1 cellular context compared by ENCODE assay signal in genomic region chr3:168988867-168989266, GRCh38.
TF ChIP-seq lines count a peak whose summit lies in the region.

No MANE protein-coding gene starts in this region.

TF ChIP-seq in HepG2, 621 proteins besides CTCF, POLR2A, EP300 and RAD21 (continued from another document and continues in another):
- no peak for TF ChIP-seq FOXP1 (IDR thresholded peaks at IDR 0.05)
- peak; percentile 77; the same call in 1 of the 2 replicates for TF ChIP-seq FOXP1 (CRISPR knock-in tag; IDR thresholded peaks at IDR 0.05)
- no peak for TF ChIP-seq ZNF746 (CRISPR knock-in tag; IDR thresholded peaks at IDR 0.05)
- TF ChIP-seq CENPBD1 (CRISPR knock-in tag; IDR thresholded peaks at IDR 0.05; ENCODE audit: borderline replicate concordance, low read depth): no peak
- peak; percentile 80 for TF ChIP-seq RXRB (CRISPR knock-in tag; IDR thresholded peaks at IDR 0.05; ENCODE audit: borderline replicate concordance)
- TF ChIP-seq ASH2L (IDR thresholded peaks at IDR 0.05; ENCODE audit: insufficient read length, low read depth, low read length): peak; percentile 49
- peak; percentile 86 for TF ChIP-seq MED1 (CRISPR knock-in tag; IDR thresholded peaks at IDR 0.05)
- TF ChIP-seq TBL1XR1 (IDR thresholded peaks at IDR 0.05; ENCODE audit: borderline replicate concordance, low read length, partially characterized antibody): no peak
- TF ChIP-seq, protein P1, sequence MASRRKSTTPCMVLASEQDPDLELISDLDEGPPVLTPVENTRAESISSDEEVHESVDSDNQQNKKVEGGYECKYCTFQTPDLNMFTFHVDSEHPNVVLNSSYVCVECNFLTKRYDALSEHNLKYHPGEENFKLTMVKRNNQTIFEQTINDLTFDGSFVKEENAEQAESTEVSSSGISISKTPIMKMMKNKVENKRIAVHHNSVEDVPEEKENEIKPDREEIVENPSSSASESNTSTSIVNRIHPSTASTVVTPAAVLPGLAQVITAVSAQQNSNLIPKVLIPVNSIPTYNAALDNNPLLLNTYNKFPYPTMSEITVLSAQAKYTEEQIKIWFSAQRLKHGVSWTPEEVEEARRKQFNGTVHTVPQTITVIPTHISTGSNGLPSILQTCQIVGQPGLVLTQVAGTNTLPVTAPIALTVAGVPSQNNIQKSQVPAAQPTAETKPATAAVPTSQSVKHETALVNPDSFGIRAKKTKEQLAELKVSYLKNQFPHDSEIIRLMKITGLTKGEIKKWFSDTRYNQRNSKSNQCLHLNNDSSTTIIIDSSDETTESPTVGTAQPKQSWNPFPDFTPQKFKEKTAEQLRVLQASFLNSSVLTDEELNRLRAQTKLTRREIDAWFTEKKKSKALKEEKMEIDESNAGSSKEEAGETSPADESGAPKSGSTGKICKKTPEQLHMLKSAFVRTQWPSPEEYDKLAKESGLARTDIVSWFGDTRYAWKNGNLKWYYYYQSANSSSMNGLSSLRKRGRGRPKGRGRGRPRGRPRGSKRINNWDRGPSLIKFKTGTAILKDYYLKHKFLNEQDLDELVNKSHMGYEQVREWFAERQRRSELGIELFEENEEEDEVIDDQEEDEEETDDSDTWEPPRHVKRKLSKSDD (CRISPR knock-in tag; IDR thresholded peaks at IDR 0.05; ENCODE audit: low read depth): peak; percentile 63; the same call in 1 of the 2 replicates
- no peak for TF ChIP-seq XRCC5 (optimal IDR thresholded peaks at IDR 0.05; ENCODE audit: low read length)
- TF ChIP-seq FOXA1 (IDR thresholded peaks at IDR 0.05): no peak
- 0 out of 2 replicates have a peak, but pooled peaks have one; percentile 41 for TF ChIP-seq FOXA1 (CRISPR knock-in tag; IDR thresholded peaks at IDR 0.05)
- peak; percentile 68 for TF ChIP-seq RARA (CRISPR knock-in tag; IDR thresholded peaks at IDR 0.05)
- TF ChIP-seq, protein P2, sequence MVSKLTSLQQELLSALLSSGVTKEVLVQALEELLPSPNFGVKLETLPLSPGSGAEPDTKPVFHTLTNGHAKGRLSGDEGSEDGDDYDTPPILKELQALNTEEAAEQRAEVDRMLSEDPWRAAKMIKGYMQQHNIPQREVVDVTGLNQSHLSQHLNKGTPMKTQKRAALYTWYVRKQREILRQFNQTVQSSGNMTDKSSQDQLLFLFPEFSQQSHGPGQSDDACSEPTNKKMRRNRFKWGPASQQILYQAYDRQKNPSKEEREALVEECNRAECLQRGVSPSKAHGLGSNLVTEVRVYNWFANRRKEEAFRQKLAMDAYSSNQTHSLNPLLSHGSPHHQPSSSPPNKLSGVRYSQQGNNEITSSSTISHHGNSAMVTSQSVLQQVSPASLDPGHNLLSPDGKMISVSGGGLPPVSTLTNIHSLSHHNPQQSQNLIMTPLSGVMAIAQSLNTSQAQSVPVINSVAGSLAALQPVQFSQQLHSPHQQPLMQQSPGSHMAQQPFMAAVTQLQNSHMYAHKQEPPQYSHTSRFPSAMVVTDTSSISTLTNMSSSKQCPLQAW (CRISPR knock-in tag; IDR thresholded peaks at IDR 0.05): no peak
- TF ChIP-seq ZNF264 (CRISPR knock-in tag; IDR thresholded peaks at IDR 0.05): 0 out of 2 replicates have a peak, but pooled peaks have one; percentile 0
- no peak for TF ChIP-seq BRD4 (CRISPR knock-in tag; IDR thresholded peaks at IDR 0.05)
- no peak for TF ChIP-seq ZNF280D (CRISPR knock-in tag; IDR thresholded peaks at IDR 0.05)
- TF ChIP-seq NAIF1 (CRISPR knock-in tag; IDR thresholded peaks at IDR 0.05; ENCODE audit: borderline replicate concordance): no peak
- TF ChIP-seq TGIF2 (CRISPR knock-in tag; IDR thresholded peaks at IDR 0.05): no peak
- TF ChIP-seq, protein P3, sequence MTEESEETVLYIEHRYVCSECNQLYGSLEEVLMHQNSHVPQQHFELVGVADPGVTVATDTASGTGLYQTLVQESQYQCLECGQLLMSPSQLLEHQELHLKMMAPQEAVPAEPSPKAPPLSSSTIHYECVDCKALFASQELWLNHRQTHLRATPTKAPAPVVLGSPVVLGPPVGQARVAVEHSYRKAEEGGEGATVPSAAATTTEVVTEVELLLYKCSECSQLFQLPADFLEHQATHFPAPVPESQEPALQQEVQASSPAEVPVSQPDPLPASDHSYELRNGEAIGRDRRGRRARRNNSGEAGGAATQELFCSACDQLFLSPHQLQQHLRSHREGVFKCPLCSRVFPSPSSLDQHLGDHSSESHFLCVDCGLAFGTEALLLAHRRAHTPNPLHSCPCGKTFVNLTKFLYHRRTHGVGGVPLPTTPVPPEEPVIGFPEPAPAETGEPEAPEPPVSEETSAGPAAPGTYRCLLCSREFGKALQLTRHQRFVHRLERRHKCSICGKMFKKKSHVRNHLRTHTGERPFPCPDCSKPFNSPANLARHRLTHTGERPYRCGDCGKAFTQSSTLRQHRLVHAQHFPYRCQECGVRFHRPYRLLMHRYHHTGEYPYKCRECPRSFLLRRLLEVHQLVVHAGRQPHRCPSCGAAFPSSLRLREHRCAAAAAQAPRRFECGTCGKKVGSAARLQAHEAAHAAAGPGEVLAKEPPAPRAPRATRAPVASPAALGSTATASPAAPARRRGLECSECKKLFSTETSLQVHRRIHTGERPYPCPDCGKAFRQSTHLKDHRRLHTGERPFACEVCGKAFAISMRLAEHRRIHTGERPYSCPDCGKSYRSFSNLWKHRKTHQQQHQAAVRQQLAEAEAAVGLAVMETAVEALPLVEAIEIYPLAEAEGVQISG (CRISPR knock-in tag; IDR thresholded peaks at IDR 0.05): peak; percentile 48; the same call in 1 of the 2 replicates
- TF ChIP-seq NCOR1 (IDR thresholded peaks at IDR 0.05; ENCODE audit: borderline replicate concordance, low read length): peak; percentile 81; the same call in 1 of the 2 replicates
- TF ChIP-seq MIER2 (CRISPR knock-in tag; IDR thresholded peaks at IDR 0.05): 0 out of 2 replicates have a peak, but pooled peaks have one; percentile 31
- TF ChIP-seq ZSCAN20 (CRISPR knock-in tag; IDR thresholded peaks at IDR 0.05; ENCODE audit: borderline replicate concordance): no peak
- TF ChIP-seq ZNF781 (CRISPR knock-in tag; IDR thresholded peaks at IDR 0.05; ENCODE audit: borderline replicate concordance, not compliant biosample characterization): no peak
- peak; percentile 72; the same call in 1 of the 2 replicates for TF ChIP-seq SIX1 (CRISPR knock-in tag; IDR thresholded peaks at IDR 0.05; ENCODE audit: borderline replicate concordance)
- no peak for TF ChIP-seq ARHGAP35 (CRISPR knock-in tag; IDR thresholded peaks at IDR 0.05; ENCODE audit: borderline replicate concordance)
- TF ChIP-seq SATB2 (CRISPR knock-in tag; IDR thresholded peaks at IDR 0.05): no peak
- TF ChIP-seq, protein P4, sequence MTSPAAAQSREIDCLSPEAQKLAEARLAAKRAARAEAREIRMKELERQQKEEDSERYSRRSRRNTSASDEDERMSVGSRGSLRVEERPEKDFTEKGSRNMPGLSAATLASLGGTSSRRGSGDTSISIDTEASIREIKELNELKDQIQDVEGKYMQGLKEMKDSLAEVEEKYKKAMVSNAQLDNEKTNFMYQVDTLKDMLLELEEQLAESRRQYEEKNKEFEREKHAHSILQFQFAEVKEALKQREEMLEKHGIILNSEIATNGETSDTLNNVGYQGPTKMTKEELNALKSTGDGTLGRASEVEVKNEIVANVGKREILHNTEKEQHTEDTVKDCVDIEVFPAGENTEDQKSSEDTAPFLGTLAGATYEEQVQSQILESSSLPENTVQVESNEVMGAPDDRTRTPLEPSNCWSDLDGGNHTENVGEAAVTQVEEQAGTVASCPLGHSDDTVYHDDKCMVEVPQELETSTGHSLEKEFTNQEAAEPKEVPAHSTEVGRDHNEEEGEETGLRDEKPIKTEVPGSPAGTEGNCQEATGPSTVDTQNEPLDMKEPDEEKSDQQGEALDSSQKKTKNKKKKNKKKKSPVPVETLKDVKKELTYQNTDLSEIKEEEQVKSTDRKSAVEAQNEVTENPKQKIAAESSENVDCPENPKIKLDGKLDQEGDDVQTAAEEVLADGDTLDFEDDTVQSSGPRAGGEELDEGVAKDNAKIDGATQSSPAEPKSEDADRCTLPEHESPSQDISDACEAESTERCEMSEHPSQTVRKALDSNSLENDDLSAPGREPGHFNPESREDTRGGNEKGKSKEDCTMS (CRISPR knock-in tag; conservative IDR thresholded peaks at IDR 0.05): no peak
- no peak for TF ChIP-seq SNAPC2 (CRISPR knock-in tag; IDR thresholded peaks at IDR 0.05)
- TF ChIP-seq PRDM15 (CRISPR knock-in tag; IDR thresholded peaks at IDR 0.05): no peak
- no peak for TF ChIP-seq ZSCAN30 (CRISPR knock-in tag; IDR thresholded peaks at IDR 0.05)
- no peak for TF ChIP-seq ZNF563 (CRISPR knock-in tag; IDR thresholded peaks at IDR 0.05)
- TF ChIP-seq, protein P5, sequence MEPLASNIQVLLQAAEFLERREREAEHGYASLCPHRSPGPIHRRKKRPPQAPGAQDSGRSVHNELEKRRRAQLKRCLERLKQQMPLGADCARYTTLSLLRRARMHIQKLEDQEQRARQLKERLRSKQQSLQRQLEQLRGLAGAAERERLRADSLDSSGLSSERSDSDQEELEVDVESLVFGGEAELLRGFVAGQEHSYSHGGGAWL (CRISPR knock-in tag; IDR thresholded peaks at IDR 0.05): no peak
- TF ChIP-seq SMAD3 (CRISPR knock-in tag; IDR thresholded peaks at IDR 0.05): peak; percentile 63; the same call in 1 of the 2 replicates
- no peak for TF ChIP-seq CHD4 (IDR thresholded peaks at IDR 0.05; ENCODE audit: borderline replicate concordance, low read length)
- TF ChIP-seq SP1 (IDR thresholded peaks at IDR 0.05): no peak
- no peak for TF ChIP-seq SP1 (CRISPR knock-in tag; IDR thresholded peaks at IDR 0.05)
- TF ChIP-seq TAF1 (CRISPR knock-in tag; IDR thresholded peaks at IDR 0.05): no peak
- TF ChIP-seq, protein P6, sequence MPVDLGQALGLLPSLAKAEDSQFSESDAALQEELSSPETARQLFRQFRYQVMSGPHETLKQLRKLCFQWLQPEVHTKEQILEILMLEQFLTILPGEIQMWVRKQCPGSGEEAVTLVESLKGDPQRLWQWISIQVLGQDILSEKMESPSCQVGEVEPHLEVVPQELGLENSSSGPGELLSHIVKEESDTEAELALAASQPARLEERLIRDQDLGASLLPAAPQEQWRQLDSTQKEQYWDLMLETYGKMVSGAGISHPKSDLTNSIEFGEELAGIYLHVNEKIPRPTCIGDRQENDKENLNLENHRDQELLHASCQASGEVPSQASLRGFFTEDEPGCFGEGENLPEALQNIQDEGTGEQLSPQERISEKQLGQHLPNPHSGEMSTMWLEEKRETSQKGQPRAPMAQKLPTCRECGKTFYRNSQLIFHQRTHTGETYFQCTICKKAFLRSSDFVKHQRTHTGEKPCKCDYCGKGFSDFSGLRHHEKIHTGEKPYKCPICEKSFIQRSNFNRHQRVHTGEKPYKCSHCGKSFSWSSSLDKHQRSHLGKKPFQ (CRISPR knock-in tag; IDR thresholded peaks at IDR 0.05; ENCODE audit: insufficient replicate concordance): no peak
- TF ChIP-seq FOXJ3 (CRISPR knock-in tag; IDR thresholded peaks at IDR 0.05; ENCODE audit: borderline replicate concordance): peak; percentile 91; the same call in 1 of the 2 replicates
- TF ChIP-seq KDM4B (CRISPR knock-in tag; IDR thresholded peaks at IDR 0.05): peak; percentile 32; the same call in 1 of the 2 replicates
